In the genomic region with DNA sequence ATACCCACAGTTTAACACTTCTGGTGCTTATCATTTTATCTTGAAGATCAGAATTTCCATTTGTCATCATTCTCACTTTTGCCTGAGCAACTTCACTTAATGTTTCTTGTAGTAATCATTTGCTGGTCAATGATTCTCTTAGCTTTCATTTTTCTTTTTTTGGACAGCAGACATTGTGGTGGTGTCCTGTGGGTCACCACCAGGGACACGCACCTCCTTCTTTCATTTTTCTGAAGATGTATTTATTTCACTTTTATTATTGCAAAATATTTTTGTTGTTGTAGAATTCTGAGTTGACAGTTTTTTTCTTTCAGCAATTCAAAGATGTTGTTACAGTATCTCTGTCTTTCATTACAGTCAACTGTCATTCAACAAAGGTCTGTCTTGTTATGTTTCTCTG, we compare ENCODE assay signal across 15 cellular contexts.
A peak's percentile ranks its signal among the peaks of the same experiment; 100 is the strongest.
DNase-seq lines count a peak whose midpoint lies in the region; ATAC-seq and TF ChIP-seq lines count a peak whose summit lies in the region.
"Had no signal": no experiment of that assay in that cellular context is flagged by ENCODE, and none has a peak within 500 bp of the region (broad histone marks: within the 10 kb centered on the region; RNA-seq: fewer than 3 reads in every experiment).

No MANE protein-coding gene starts in this region.

- H3K23me2 ChIP-seq in H9 (ENCODE audit: insufficient read length, low read depth, low read length, poor library complexity, severe bottlenecking): no peaks in the 10 kb centered on the region

- H3K4me3 Mint-ChIP-seq in H9 (no peak overlapping the region), HFFc6 (no peak overlapping the region), glutamatergic neuron (ENCODE audit: unreplicated experiment) (no peak overlapping the region)
- H3K4me3 Mint-ChIP-seq in central memory CD8-positive, alpha-beta T cell: peak overlapping the region; percentile 56
- H3K4me3 Mint-ChIP-seq in activated naive CD4-positive, alpha-beta T cell treated with anti-CD3 and anti-CD28 coated beads for 36 hours: no peak overlapping the region

- no peak overlapping the region for H3T11ph ChIP-seq in H9 (ENCODE audit: low read length)

- H2BK120ac ChIP-seq in H9 (ENCODE audit: low read depth, low read length, poor library complexity, severe bottlenecking): no peak overlapping the region

- DNase-seq in H9: no peak
- no peak for DNase-seq in HFFc6
- no peak for DNase-seq in central memory CD8-positive, alpha-beta T cell (ENCODE audit: low spot score in 2 of 2)
- DNase-seq in glutamatergic neuron: no peak
- no peak for DNase-seq in activated naive CD4-positive, alpha-beta T cell treated with anti-CD3 and anti-CD28 coated beads for 36 hours
- no peak for DNase-seq in DMS153 treated with DMSO at 0.1 percent for 48 hours (lab: John Stamatoyannopoulos, UW; ENCODE audit: unreplicated experiment)
- no peak for DNase-seq in HAP-1 (ENCODE audit: low spot score in 2 of 2)
- DNase-seq: C1 segment of cervical spinal cord; Calu3; CD4-positive, alpha-beta memory T cell; COR-L47; DND-41; GOT3 had no signal

- no peak for ATAC-seq in central memory CD8-positive, alpha-beta T cell (replicated peaks; ENCODE audit: extremely low read depth, poor library complexity, severe bottlenecking)
- no peak for ATAC-seq in GM21723 (IDR thresholded peaks at IDR 0.05; ENCODE audit: unreplicated experiment)
- ATAC-seq: HCT116 had no signal

- no peaks in the 10 kb centered on the region for H3K79me1 ChIP-seq in H9 (ENCODE audit: insufficient read depth, low read depth, low read length, poor library complexity, severe bottlenecking)

- no peak overlapping the region for H2BK20ac ChIP-seq in H9 (ENCODE audit: low read depth, low read length, poor library complexity, severe bottlenecking)

- no peaks in the 10 kb centered on the region; the same call in 1 of the 2 replicates for H3K27me3 Mint-ChIP-seq in H9 (ENCODE audit: low read depth)
- H3K27me3 Mint-ChIP-seq in HFFc6 (ENCODE audit: insufficient read depth): peaks cover 23% of the 10 kb centered on the region
- peaks cover 9% of the 10 kb centered on the region for H3K27me3 Mint-ChIP-seq in central memory CD8-positive, alpha-beta T cell
- H3K27me3 Mint-ChIP-seq in glutamatergic neuron (ENCODE audit: unreplicated experiment): peaks cover 5% of the 10 kb centered on the region
- peaks cover 4% of the 10 kb centered on the region for H3K27me3 Mint-ChIP-seq in activated naive CD4-positive, alpha-beta T cell treated with anti-CD3 and anti-CD28 coated beads for 36 hours (ENCODE audit: low read depth)

- no peak overlapping the region for H3K4ac ChIP-seq in H9 (ENCODE audit: low read depth, low read length)

- TF ChIP-seq CTCF in H9 (conservative IDR thresholded peaks at IDR 0.05) (0 out of 3 replicates have a peak, but pooled peaks have one; percentile 16), HFFc6 (IDR thresholded peaks at IDR 0.05) (peak; percentile 14; the same call in 1 of the 2 replicates), glutamatergic neuron (IDR thresholded peaks at IDR 0.05; ENCODE audit: partially characterized antibody, unreplicated experiment) (peak; percentile 9)

- H3K36me3 Mint-ChIP-seq in H9 (ENCODE audit: insufficient read depth in 1 of 3, low read depth in 3 of 3) (no peaks in the 10 kb centered on the region; a peak in 1 of 7 replicates), HFFc6 (ENCODE audit: low read depth) (no peaks in the 10 kb centered on the region), glutamatergic neuron (ENCODE audit: unreplicated experiment) (no peaks in the 10 kb centered on the region)
- H3K36me3 Mint-ChIP-seq in central memory CD8-positive, alpha-beta T cell (ENCODE audit: insufficient read depth): peaks cover 3% of the 10 kb centered on the region
- no peaks in the 10 kb centered on the region for H3K36me3 Mint-ChIP-seq in activated naive CD4-positive, alpha-beta T cell treated with anti-CD3 and anti-CD28 coated beads for 36 hours (ENCODE audit: low read depth)
- H3K36me3 Mint-ChIP-seq: CD4-positive, alpha-beta memory T cell had no signal

- H3K4me1 ChIP-seq in H9 (ENCODE audit: insufficient read depth, low read length): no peaks in the 10 kb centered on the region; the same call in 1 of the 2 replicates
- H3K4me1 ChIP-seq in HAP-1: no peaks in the 10 kb centered on the region

- no peak overlapping the region for H4K5ac ChIP-seq in H9 (ENCODE audit: insufficient read length, low read depth, low read length)

- H3K56ac ChIP-seq in H9 (ENCODE audit: insufficient read length, low read depth, low read length): no peak overlapping the region

- H3K27me3 ChIP-seq in H9 (ENCODE audit: insufficient read depth, low read length) (no peaks in the 10 kb centered on the region), HAP-1 (ENCODE audit: low read depth) (no peaks in the 10 kb centered on the region)

- H4K20me1 ChIP-seq in H9 (ENCODE audit: control insufficient read depth, insufficient read depth, insufficient read length): no peaks in the 10 kb centered on the region

- H2BK12ac ChIP-seq in H9 (ENCODE audit: insufficient read length, low read depth, low read length): no peak overlapping the region

- H3K18ac ChIP-seq in H9 (ENCODE audit: insufficient read length, low read depth, low read length): no peak overlapping the region

- no peak overlapping the region for H2BK15ac ChIP-seq in H9 (ENCODE audit: low read depth, low read length)

- H3K27ac Mint-ChIP-seq in H9 (no peak overlapping the region), HFFc6 (no peak overlapping the region), glutamatergic neuron (ENCODE audit: unreplicated experiment) (no peak overlapping the region)
- H3K27ac Mint-ChIP-seq in central memory CD8-positive, alpha-beta T cell (ENCODE audit: low read depth): peak overlapping the region; percentile 77
- no peak overlapping the region for H3K27ac Mint-ChIP-seq in activated naive CD4-positive, alpha-beta T cell treated with anti-CD3 and anti-CD28 coated beads for 36 hours

- no peaks in the 10 kb centered on the region for H3K9me3 Mint-ChIP-seq in H9
- H3K9me3 Mint-ChIP-seq in HFFc6: no peaks in the 10 kb centered on the region
- no peaks in the 10 kb centered on the region for H3K9me3 Mint-ChIP-seq in central memory CD8-positive, alpha-beta T cell
- peaks cover 5% of the 10 kb centered on the region for H3K9me3 Mint-ChIP-seq in glutamatergic neuron (ENCODE audit: unreplicated experiment)
- peaks cover 1% of the 10 kb centered on the region for H3K9me3 Mint-ChIP-seq in activated naive CD4-positive, alpha-beta T cell treated with anti-CD3 and anti-CD28 coated beads for 36 hours

- CTCF ChIA-PET in activated naive CD4-positive, alpha-beta T cell treated with anti-CD3 and anti-CD28 coated beads for 36 hours (lab: Charles Lee): no interaction called here

- intact Hi-C loops in activated naive CD4-positive, alpha-beta T cell treated with anti-CD3 and anti-CD28 coated beads for 36 hours (cut with micrococcal nuclease): no loop called here

- no peak overlapping the region for H2AK5ac ChIP-seq in H9 (ENCODE audit: insufficient read length, low read length)

- H2BK5ac ChIP-seq in H9 (ENCODE audit: insufficient read length, low read length): no peak overlapping the region

- H3K36me3 ChIP-seq in HAP-1 (replicated peaks): no peaks in the 10 kb centered on the region

- no peak overlapping the region for H3K23ac ChIP-seq in H9 (ENCODE audit: insufficient read length, low read depth, low read length)

- H4K8ac ChIP-seq in H9 (replicated peaks; ENCODE audit: insufficient read length, low read depth, low read length): no peak overlapping the region

- H3K4me1 Mint-ChIP-seq in H9 (peaks cover 7 to 13% of the 10 kb centered on the region in 2 experiments), HFFc6 (ENCODE audit: low read depth) (no peaks in the 10 kb centered on the region), glutamatergic neuron (ENCODE audit: low read depth, unreplicated experiment) (peaks cover 11% of the 10 kb centered on the region)
- H3K4me1 Mint-ChIP-seq in central memory CD8-positive, alpha-beta T cell: peaks cover 35% of the 10 kb centered on the region
- H3K4me1 Mint-ChIP-seq in activated naive CD4-positive, alpha-beta T cell treated with anti-CD3 and anti-CD28 coated beads for 36 hours (ENCODE audit: low read depth): peaks cover 17% of the 10 kb centered on the region

- no peak overlapping the region for H3K4me2 ChIP-seq in H9 (ENCODE audit: insufficient read depth, insufficient read length, low read length)

- H3K9me3 ChIP-seq in H9 (ENCODE audit: control insufficient read depth, low read depth, low read length) (no peaks in the 10 kb centered on the region), HAP-1 (no peaks in the 10 kb centered on the region)

- H4K91ac ChIP-seq in H9 (ENCODE audit: insufficient read length, low read depth, low read length): no peak overlapping the region

- H3K4me3 ChIP-seq in HAP-1: no peak overlapping the region

- no peak overlapping the region for H3K9ac ChIP-seq in H9 (ENCODE audit: extremely low read depth, insufficient read length, low read length)

- H3K14ac ChIP-seq in H9 (ENCODE audit: insufficient read depth, low read length): no peak overlapping the region

- in situ Hi-C loops in HAP-1 (cut with MboI; ENCODE audit: low sequenced_read_pairs): no loop called here

- no peak overlapping the region for H3K27ac ChIP-seq in H9 (ENCODE audit: insufficient read length, low read depth, low read length)

- WGBS in H9 (ENCODE audit: extremely low coverage, insufficient read length, low lambda C conversion rate): no CpG with 5 or more reads among the region's 1 CpG

- no peaks in the 10 kb centered on the region for H3K79me2 ChIP-seq in H9 (ENCODE audit: insufficient read depth, low read length)

- no peak overlapping the region for H2AFZ ChIP-seq in H9 (ENCODE audit: low read length)
